15 cellular contexts compared by ENCODE assay signal in genomic region chr6:6284231-6284966, GRCh38. TPM values are rescaled to one million over a fixed set of nuclear protein-coding genes. Genes with fewer than 3 reads are reported as not detected.
"Had no signal": no experiment of that assay in that cellular context is flagged by ENCODE, and none has a peak within 500 bp of the region (broad histone marks: within the 10 kb centered on the region; RNA-seq: fewer than 3 reads in every experiment).

No MANE protein-coding gene starts in this region.

- H3K27ac ChIP-seq: stomach, WERI-Rb-1 had no signal

- H3K4me1 ChIP-seq: stomach had no signal

- H3K4me3 ChIP-seq: coronary artery, skin epidermis, stomach had no signal

- H3K27me3 ChIP-seq: stomach had no signal

- H3K36me3 ChIP-seq: stomach, WERI-Rb-1 had no signal

- ATAC-seq: activated T-helper 17 cell treated with anti-CD3 and anti-CD28 coated beads, Interleukin-2, amount 50 U/mL, for 72 hours; naive thymus-derived CD4-positive, alpha-beta T cell had no signal

- H3K9me3 ChIP-seq: stomach had no signal

- DNase-seq: activated CD4-positive, alpha-beta T cell treated with anti-CD3 and anti-CD28 coated beads for 48 hours; activated CD8-positive, alpha-beta memory T cell treated with anti-CD3 and anti-CD28 coated beads for 24 hours; activated naive CD4-positive, alpha-beta T cell treated with anti-CD3 and anti-CD28 coated beads for 36 hours; caudate nucleus; effector CD8-positive, alpha-beta T cell; hypothalamus; kidney glomerular epithelial cell; midbrain; naive thymus-derived CD4-positive, alpha-beta T cell; stimulated activated CD4-positive, alpha-beta T cell treated with anti-CD3 and anti-CD28 coated beads, Interleukin-4, amount 100 ng/mL, for 4 hours; stomach; WERI-Rb-1 had no signal

RNA-seq across cellular contexts. Expression of gene F13A1, which starts 36.1 kb away (rescaled TPM):
- total RNA-seq: activated naive CD4-positive, alpha-beta T cell treated with anti-CD3 and anti-CD28 coated beads for 36 hours had no signal
